In genomic region chr5:125064610-125065009, GRCh38 we compare ENCODE assay signal across 15 cellular contexts.
DNase-seq lines count a peak whose midpoint lies in the region; TF ChIP-seq lines count a peak whose summit lies in the region.
"Had no signal": no experiment of that assay in that cellular context is flagged by ENCODE, and none has a peak within 500 bp of the region (broad histone marks: within the 10 kb centered on the region; RNA-seq: fewer than 3 reads in every experiment).

No MANE protein-coding gene starts in this region.

- DNase-seq in BE2C (peak; percentile 45), NCI-H69 (lab: John Stamatoyannopoulos, UW) (peak; percentile 87), neuronal stem cell (ENCODE audit: low spot score) (no peak), D341Med (ENCODE audit: low spot score) (no peak), NCI-H2107 (lab: John Stamatoyannopoulos, UW) (no peak), superior temporal gyrus (ENCODE audit: extremely low spot score) (no peak)
- DNase-seq: activated CD4-positive, CD25-positive, alpha-beta regulatory T cell treated with anti-CD3 and anti-CD28 coated beads, Interleukin-2, amount 50 U/mL, for 72 hours; activated CD8-positive, alpha-beta T cell treated with anti-CD3 and anti-CD28 coated beads, Interleukin-2, amount 10 ng/mL, durations not matched to agents 7 days and 5 days; CD8-positive, alpha-beta T cell; kidney glomerular epithelial cell; NCI-H2029; right lobe of liver; stimulated activated CD8-positive, alpha-beta memory T cell treated with anti-CD3 and anti-CD28 coated beads, Interleukin-4, amount 100 ng/mL, for 48 hours had no signal

- no peak overlapping the region for H3K4ac ChIP-seq in neuronal stem cell (ENCODE audit: low read length)

- no peak overlapping the region for H3K9ac ChIP-seq in neuronal stem cell (ENCODE audit: low read depth, low read length, poor library complexity)

- H3K36me3 ChIP-seq in BE2C = no peaks in the 10 kb centered on the region
- H3K36me3 ChIP-seq in neuronal stem cell (replicated peaks in 1 of 2; ENCODE audit: control insufficient read depth in 2 of 2, insufficient read depth in 2 of 2, low read length in 2 of 2) = no peaks in the 10 kb centered on the region
- H3K36me3 ChIP-seq: cardiac muscle cell, right lobe of liver had no signal

- H3K4me1 ChIP-seq in BE2C = peaks cover 25% of the 10 kb centered on the region
- peaks cover 20 to 27% of the 10 kb centered on the region in 2 donors for H3K4me1 ChIP-seq in neuronal stem cell (ENCODE audit: control insufficient read depth in 2 of 2, insufficient read depth in 1 of 2, low read depth in 1 of 2, low read length in 2 of 2)
- H3K4me1 ChIP-seq: right lobe of liver had no signal

- H3K4me3 Mint-ChIP-seq in brain = peak overlapping the region in 3 of 5 experiments; percentile 38 to 72 (median 57)
- H3K4me3 Mint-ChIP-seq: activated CD8-positive, alpha-beta T cell treated with anti-CD3 and anti-CD28 coated beads, Interleukin-2, amount 10 ng/mL, durations not matched to agents 7 days and 5 days; CD8-positive, alpha-beta T cell had no signal

- H2AK5ac ChIP-seq in neuronal stem cell (ENCODE audit: low read depth, low read length) = no peak overlapping the region

- H3K4me2 ChIP-seq in neuronal stem cell (ENCODE audit: insufficient read depth, low read length, poor library complexity, severe bottlenecking) = no peak overlapping the region

- H3K14ac ChIP-seq in neuronal stem cell (ENCODE audit: low read length) = no peak overlapping the region

- no peak overlapping the region for H4K8ac ChIP-seq in neuronal stem cell (ENCODE audit: low read depth, low read length)

- no peaks in the 10 kb centered on the region for H3K9me3 ChIP-seq in BE2C
- peaks cover 0 to 4% of the 10 kb centered on the region in 2 donors for H3K9me3 ChIP-seq in neuronal stem cell (replicated peaks in 1 of 2; ENCODE audit: control insufficient read depth in 2 of 2, insufficient read depth in 1 of 2, low read depth in 1 of 2, low read length in 2 of 2)
- H3K9me3 ChIP-seq: right lobe of liver had no signal

- H2BK15ac ChIP-seq in neuronal stem cell (ENCODE audit: low read length) = no peak overlapping the region

- H3K4me3 ChIP-seq in BE2C (ENCODE audit: low read depth, low read length) (peak overlapping the region; percentile 5; the same call in 1 of the 2 replicates), neuronal stem cell (ENCODE audit: low read length in 2 of 2) (no peak overlapping the region)
- H3K4me3 ChIP-seq: cardiac muscle cell, right lobe of liver had no signal

- WGBS in neuronal stem cell (ENCODE audit: extremely low coverage in 2 of 2, insufficient read length in 2 of 2, insufficient replicate concordance in 1 of 2), 2 donors = no CpG with 5 or more reads among the region's 3 CpGs

- no peak overlapping the region for H3K23ac ChIP-seq in neuronal stem cell (ENCODE audit: low read depth, low read length, poor library complexity)

- H3K18ac ChIP-seq in neuronal stem cell (ENCODE audit: low read length) = no peak overlapping the region

- H2BK120ac ChIP-seq in neuronal stem cell (ENCODE audit: low read depth, low read length) = no peak overlapping the region

- peak overlapping the region; percentile 69 to 95 (median 93) for H3K27ac Mint-ChIP-seq in brain
- H3K27ac Mint-ChIP-seq: activated CD8-positive, alpha-beta T cell treated with anti-CD3 and anti-CD28 coated beads, Interleukin-2, amount 10 ng/mL, durations not matched to agents 7 days and 5 days; CD8-positive, alpha-beta T cell had no signal

- no peak overlapping the region for H4K91ac ChIP-seq in neuronal stem cell (ENCODE audit: low read depth, low read length, poor library complexity)

- peaks cover 0 to 6% (median 2%) of the 10 kb centered on the region in 5 experiments for H3K9me3 Mint-ChIP-seq in brain

- no peaks in the 10 kb centered on the region for H3K27me3 ChIP-seq in BE2C
- no peaks in the 10 kb centered on the region for H3K27me3 ChIP-seq in neuronal stem cell (ENCODE audit: control insufficient read depth in 3 of 3, insufficient read depth in 3 of 3, low read depth in 1 of 3, low read length in 3 of 3)
- H3K27me3 ChIP-seq: cardiac muscle cell, right lobe of liver had no signal

- no peaks in the 10 kb centered on the region for H3K79me1 ChIP-seq in neuronal stem cell (ENCODE audit: low read depth, low read length)

- no peaks in the 10 kb centered on the region for H3K27me3 Mint-ChIP-seq in brain

- peak overlapping the region; percentile 76 for H3K27ac ChIP-seq in neuronal stem cell (replicated peaks; ENCODE audit: low read length)
- H3K27ac ChIP-seq: cardiac muscle cell, right lobe of liver had no signal

- H3K4me1 Mint-ChIP-seq in brain = peaks cover 44% of the 10 kb centered on the region

- H2AFZ ChIP-seq in neuronal stem cell (ENCODE audit: low read length) = peak overlapping the region; percentile 47

- H2BK12ac ChIP-seq in neuronal stem cell (ENCODE audit: low read length) = no peak overlapping the region

- H2BK5ac ChIP-seq in neuronal stem cell (ENCODE audit: low read length) = no peak overlapping the region

- no peaks in the 10 kb centered on the region for H3K36me3 Mint-ChIP-seq in brain
- H3K36me3 Mint-ChIP-seq: CD8-positive, alpha-beta T cell had no signal

- TF ChIP-seq CTCF in BE2C (IDR thresholded peaks at IDR 0.05; ENCODE audit: low read depth, low read length) (no peak), brain (conservative IDR thresholded peaks at IDR 0.05) (no peak)

Comparison
In these comparisons a context has a peak if more than half of its experiments do, and no peak if none do; other contexts are left out.
1. DNase-seq: peak in BE2C (single experiment) and NCI-H69 (single experiment); none in neuronal stem cell (single experiment), D341Med (single experiment), NCI-H2107 (single experiment) and superior temporal gyrus (single experiment).